ENCODE assay signal across 8 cellular contexts in the genomic region with DNA sequence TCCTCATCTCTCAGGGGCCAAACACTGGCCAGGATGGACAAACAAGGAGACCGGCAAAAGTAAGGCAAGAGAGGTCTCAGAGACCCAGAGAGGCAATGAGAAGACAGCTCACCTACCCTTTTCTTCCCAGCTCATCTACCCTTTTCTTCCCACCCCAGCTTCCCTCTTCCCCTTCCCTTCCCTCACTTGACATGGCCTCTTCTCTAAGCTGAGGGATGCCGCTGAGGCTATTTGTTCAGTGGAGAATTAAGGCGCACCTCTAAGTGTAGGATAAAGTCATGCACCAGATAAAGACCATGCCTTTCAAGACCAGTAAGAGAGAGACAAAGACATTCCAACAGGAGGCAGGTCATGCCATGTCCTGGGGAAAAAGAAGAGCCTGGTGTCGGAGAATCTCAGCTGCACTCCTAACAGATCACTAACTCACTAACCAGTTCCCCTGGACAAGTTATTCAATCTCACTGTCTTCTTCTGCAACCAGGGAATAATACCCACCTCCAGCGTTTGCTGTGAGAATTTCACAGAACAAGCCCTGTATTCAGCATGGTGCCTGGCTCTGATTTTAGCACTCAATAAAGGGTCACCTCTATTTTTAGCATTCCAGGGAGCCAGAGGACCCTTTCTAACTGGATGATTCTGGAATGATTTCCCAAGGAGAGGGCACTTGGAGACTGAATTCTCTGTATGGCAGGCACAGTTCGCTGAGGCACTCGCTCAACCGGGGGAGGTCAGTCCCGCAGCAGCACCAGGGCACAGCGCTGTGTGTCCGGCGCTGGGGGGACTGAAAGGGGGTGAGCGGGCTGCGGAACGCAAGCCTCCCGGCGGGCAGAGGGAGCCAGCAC. TPM values are rescaled to one million over a fixed set of nuclear protein-coding genes. Genes with fewer than 3 reads are reported as not detected.
DNase-seq lines count a peak whose midpoint lies in the region; ATAC-seq and TF ChIP-seq lines count a peak whose summit lies in the region.

No MANE protein-coding gene starts in this region.

- ATAC-seq in activated naive CD8-positive, alpha-beta T cell treated with anti-CD3 and anti-CD28 coated beads, Interleukin-2, amount 50 U/mL, for 24 hours, result no peak

- no peaks in the 10 kb centered on the region for H3K36me3 ChIP-seq in kidney epithelial cell (ENCODE audit: control insufficient read depth, insufficient read depth, low read length)

- H3K27ac Mint-ChIP-seq in T-helper 2 cell treated with Interferon-gamma antibody and Interleukin-4, amounts not matched to agents 5 μg/mL and 100 μg/mL, for 36 hours, result peak overlapping the region; percentile 84
- H3K27ac Mint-ChIP-seq in activated naive CD8-positive, alpha-beta T cell treated with anti-CD3 and anti-CD28 coated beads, Interleukin-2, amount 50 U/mL, for 24 hours, result peak overlapping the region; percentile 89

- H3K9me3 Mint-ChIP-seq in T-helper 2 cell treated with Interferon-gamma antibody and Interleukin-4, amounts not matched to agents 5 μg/mL and 100 μg/mL, for 36 hours, result no peaks in the 10 kb centered on the region
- H3K9me3 Mint-ChIP-seq in activated naive CD8-positive, alpha-beta T cell treated with anti-CD3 and anti-CD28 coated beads, Interleukin-2, amount 50 U/mL, for 24 hours, result no peaks in the 10 kb centered on the region

- H3K36me3 Mint-ChIP-seq in T-helper 2 cell treated with Interferon-gamma antibody and Interleukin-4, amounts not matched to agents 5 μg/mL and 100 μg/mL, for 36 hours (ENCODE audit: low read depth), result peaks cover 4% of the 10 kb centered on the region
- H3K36me3 Mint-ChIP-seq in activated naive CD8-positive, alpha-beta T cell treated with anti-CD3 and anti-CD28 coated beads, Interleukin-2, amount 50 U/mL, for 24 hours (ENCODE audit: low read depth), result peaks cover 9% of the 10 kb centered on the region

- peak overlapping the region; percentile 96 for H3K4me3 ChIP-seq in kidney epithelial cell (ENCODE audit: low read depth, low read length)

- H3K4me3 Mint-ChIP-seq in T-helper 2 cell treated with Interferon-gamma antibody and Interleukin-4, amounts not matched to agents 5 μg/mL and 100 μg/mL, for 36 hours, result peak overlapping the region; percentile 69
- H3K4me3 Mint-ChIP-seq in activated naive CD8-positive, alpha-beta T cell treated with anti-CD3 and anti-CD28 coated beads, Interleukin-2, amount 50 U/mL, for 24 hours, result no peak overlapping the region

- no peak for DNase-seq in T-helper 2 cell treated with Interferon-gamma antibody and Interleukin-4, amounts not matched to agents 5 μg/mL and 100 μg/mL, for 36 hours (ENCODE audit: low spot score)
- DNase-seq in T-helper 2 cell (no peak), kidney epithelial cell (ENCODE audit: low read depth) (no peak), superior temporal gyrus (ENCODE audit: extremely low spot score) (peak; percentile 47), RPMI8226 (no peak), GM10248 (ENCODE audit: extremely low spot score) (no peak)
- DNase-seq in activated naive CD8-positive, alpha-beta T cell treated with anti-CD3 and anti-CD28 coated beads, Interleukin-2, amount 50 U/mL, for 24 hours, result no peak
- no peak for DNase-seq in activated CD4-positive, CD25-positive, alpha-beta regulatory T cell (lab: John Stamatoyannopoulos, UW)

- POLR2A ChIA-PET in GM10248 (lab: Yijun Ruan, JAX), result interaction anchor here (0.6 kb wide), 1 partner anchor 25 kb away, joined by 3 read pairs; no protein-coding TSS in a partner anchor

- peaks cover 2% of the 10 kb centered on the region for H3K27me3 Mint-ChIP-seq in T-helper 2 cell treated with Interferon-gamma antibody and Interleukin-4, amounts not matched to agents 5 μg/mL and 100 μg/mL, for 36 hours (ENCODE audit: low read depth)
- H3K27me3 Mint-ChIP-seq in activated naive CD8-positive, alpha-beta T cell treated with anti-CD3 and anti-CD28 coated beads, Interleukin-2, amount 50 U/mL, for 24 hours, result peaks cover 2% of the 10 kb centered on the region

- no peaks in the 10 kb centered on the region for H3K27me3 ChIP-seq in kidney epithelial cell (ENCODE audit: control insufficient read depth, insufficient read depth, low read length)

- CTCF ChIA-PET in GM10248 (lab: Yijun Ruan, JAX), result interaction anchor here (0.8 to 1.9 kb wide), 3 partner anchors 11 to 635 kb away, joined by 3 to 5 read pairs (median 3); no protein-coding TSS in a partner anchor

- peaks cover 21% of the 10 kb centered on the region for H3K4me1 Mint-ChIP-seq in T-helper 2 cell treated with Interferon-gamma antibody and Interleukin-4, amounts not matched to agents 5 μg/mL and 100 μg/mL, for 36 hours (ENCODE audit: low read depth)
- peaks cover 44% of the 10 kb centered on the region for H3K4me1 Mint-ChIP-seq in activated naive CD8-positive, alpha-beta T cell treated with anti-CD3 and anti-CD28 coated beads, Interleukin-2, amount 50 U/mL, for 24 hours

- TF ChIP-seq CTCF in kidney epithelial cell (IDR thresholded peaks at IDR 0.05; ENCODE audit: insufficient read depth, low read length, poor library complexity, severe bottlenecking) (no peak), GM10248 (IDR thresholded peaks at IDR 0.05; ENCODE audit: control extremely low read depth, extremely low read depth, low read depth, missing control alignments) (no peak)

RNA-seq across cellular contexts. Expression of a gene that starts 3.0 kb away (rescaled TPM):
- 85.5 and 91.3 TPM in 2 replicates for total RNA-seq in kidney epithelial cell
